Comparison of ENCODE assay signal across 8 cellular contexts in the genomic region with DNA sequence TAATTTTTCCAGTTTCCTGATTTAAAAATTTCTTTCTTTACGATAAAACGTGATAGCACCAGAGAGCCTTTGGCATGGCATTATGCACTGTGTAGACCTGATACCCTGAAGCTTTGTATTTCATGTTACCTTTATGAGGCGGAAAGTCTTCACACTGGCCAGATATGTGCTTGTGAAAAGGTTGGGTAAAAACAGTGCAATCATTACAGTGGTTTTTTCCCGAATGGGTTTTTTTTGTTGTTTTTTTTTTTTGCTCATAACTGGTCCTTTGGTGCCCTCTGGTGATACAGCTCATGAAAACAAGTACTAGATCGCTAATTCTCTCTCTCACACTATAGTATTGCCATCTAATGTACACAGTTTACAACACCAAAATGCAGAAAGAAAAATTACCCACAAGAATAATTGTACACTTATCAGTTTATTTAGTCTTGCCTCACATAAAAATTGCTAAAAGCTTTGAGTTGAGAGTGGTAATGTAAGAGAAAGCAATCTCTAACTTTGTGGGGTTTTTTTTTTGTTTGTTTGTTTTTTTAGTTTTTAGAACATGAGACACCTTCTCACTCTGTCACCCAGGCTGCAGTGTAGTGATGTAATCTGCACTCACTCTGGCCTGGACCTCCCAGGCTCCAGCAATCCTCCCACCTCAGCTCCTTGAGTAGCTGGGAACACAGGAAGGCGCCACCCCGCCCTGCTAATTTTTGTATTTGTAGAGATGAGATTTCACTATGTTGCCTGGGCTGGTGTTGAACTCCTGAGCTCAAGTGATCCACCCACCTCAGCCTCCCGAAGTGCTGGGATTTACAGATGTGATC. TPM values are rescaled to one million over a fixed set of nuclear protein-coding genes. Genes with fewer than 3 reads are reported as not detected.
DNase-seq lines count a peak whose midpoint lies in the region; ATAC-seq and TF ChIP-seq lines count a peak whose summit lies in the region.

No MANE protein-coding gene starts in this region.

- intact Hi-C loops in esophagus squamous epithelium (cut with DNase I) = no loop called here

- H3K4me1 ChIP-seq in SJSA1 (replicated peaks) (peaks cover 28% of the 10 kb centered on the region), esophagus squamous epithelium (no peaks in the 10 kb centered on the region)

- peaks cover 29% of the 10 kb centered on the region for H3K36me3 Mint-ChIP-seq in nephron progenitor cell (ENCODE audit: low read depth)

- H3K27ac ChIP-seq in SJSA1 = peak overlapping the region; percentile 49
- no peak overlapping the region for H3K27ac ChIP-seq in esophagus squamous epithelium

- no peak overlapping the region for H3K27ac Mint-ChIP-seq in nephron progenitor cell

- H3K36me3 ChIP-seq in SJSA1 (peaks cover 16% of the 10 kb centered on the region; the same call in 1 of the 2 replicates), esophagus squamous epithelium (no peaks in the 10 kb centered on the region)

- H3K27me3 ChIP-seq in SJSA1 (replicated peaks) (no peaks in the 10 kb centered on the region), esophagus squamous epithelium (no peaks in the 10 kb centered on the region)

- H3K4me3 ChIP-seq in SJSA1 (no peak overlapping the region), esophagus squamous epithelium (no peak overlapping the region)

- H3K9me3 ChIP-seq in SJSA1 (replicated peaks) = peaks cover 9% of the 10 kb centered on the region
- H3K9me3 ChIP-seq in esophagus squamous epithelium = peaks cover 0 to 20% (median 10%) of the 10 kb centered on the region in 3 donors

- ATAC-seq in GM18508 (IDR thresholded peaks at IDR 0.05; ENCODE audit: insufficient read depth, unreplicated experiment) = peak; percentile 52
- peak; percentile 70 for ATAC-seq in HG03280 (IDR thresholded peaks at IDR 0.05; ENCODE audit: unreplicated experiment)
- no peak for ATAC-seq in HG02970 (IDR thresholded peaks at IDR 0.05; ENCODE audit: low FRiP score, unreplicated experiment)

- H3K4me1 Mint-ChIP-seq in nephron progenitor cell = peaks cover 8% of the 10 kb centered on the region

- peaks cover 26% of the 10 kb centered on the region for H3K9me3 Mint-ChIP-seq in nephron progenitor cell

- 31 to 41% methylated on average over 6 to 8 of the region's 8 CpGs for WGBS in esophagus squamous epithelium, 2 donors

- TF ChIP-seq CTCF in esophagus squamous epithelium (IDR thresholded peaks at IDR 0.05) (peak in 4 of 6 experiments; percentile 19 to 43 (median 32)), nephron progenitor cell (IDR thresholded peaks at IDR 0.05) (peak; percentile 52)

- DNase-seq in Ammon's horn (ENCODE audit: low spot score) (peak; percentile 57), SJSA1 (ENCODE audit: low read depth in 1 of 2, low spot score in 2 of 2) (peak; percentile 73 to 79), esophagus squamous epithelium (lab: John Stamatoyannopoulos, UW) (no peak), nephron progenitor cell (peak; percentile 5), HuH-7.5 (ENCODE audit: low spot score) (no peak)

- no peak for TF ChIP-seq POLR2A in esophagus squamous epithelium (IDR thresholded peaks at IDR 0.05)

- H3K4me3 Mint-ChIP-seq in nephron progenitor cell = no peak overlapping the region

- peaks cover 3% of the 10 kb centered on the region for H3K27me3 Mint-ChIP-seq in nephron progenitor cell (ENCODE audit: low read depth, poor library complexity)

RNA-seq across cellular contexts. Expression of a gene that starts 21.3 kb away (rescaled TPM):
- 85.6 and 100 TPM in 2 replicates for total RNA-seq in SJSA1 (2014; rRNA removed; shearing (Covaris generic))
- total RNA-seq in esophagus squamous epithelium = 10 to 100 TPM; 48.7 to 61.8 (median 54.3) TPM

Comparison
In these comparisons a context has a peak if more than half of its experiments do, and no peak if none do; other contexts are left out.
1. DNase-seq: peak in Ammon's horn (single experiment), SJSA1 (2 of 2) and nephron progenitor cell (single experiment); none in esophagus squamous epithelium (single experiment) and HuH-7.5 (single experiment).